In the genomic region with DNA sequence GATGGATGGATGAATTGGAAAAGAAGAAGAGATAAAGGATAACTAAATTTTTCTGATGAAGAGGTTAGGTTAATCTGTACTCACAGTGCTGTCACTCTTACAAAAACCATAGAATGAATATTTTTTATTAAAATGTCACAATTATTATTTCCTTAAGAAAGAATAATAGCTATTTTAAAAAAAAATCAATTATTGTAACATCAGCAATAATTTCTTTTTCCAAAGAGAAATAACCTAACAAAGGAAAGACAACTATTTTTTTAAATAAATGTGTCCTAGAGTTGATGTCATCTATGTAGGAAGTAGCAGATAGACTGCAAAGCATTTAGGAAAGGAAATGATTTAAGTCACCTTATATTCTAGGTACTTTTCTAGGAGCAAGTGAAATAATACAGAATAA, we compare ENCODE assay signal across 2 cellular contexts.
TF ChIP-seq lines count a peak whose summit lies in the region.

No MANE protein-coding gene starts in this region.

TF ChIP-seq in HepG2, 621 proteins besides CTCF, POLR2A, EP300 and RAD21:
- TF ChIP-seq TBX3 (IDR thresholded peaks at IDR 0.05; ENCODE audit: borderline replicate concordance) (no peak), ZNF782 (CRISPR knock-in tag; IDR thresholded peaks at IDR 0.05; ENCODE audit: borderline replicate concordance) (no peak), IKZF4 (CRISPR knock-in tag; IDR thresholded peaks at IDR 0.05; ENCODE audit: borderline replicate concordance, low read depth, not compliant biosample characterization) (no peak), HMGA1 (CRISPR knock-in tag; conservative IDR thresholded peaks at IDR 0.05) (no peak), PHB2 (IDR thresholded peaks at IDR 0.05; ENCODE audit: partially characterized antibody) (no peak), HDAC1 (CRISPR knock-in tag; IDR thresholded peaks at IDR 0.05) (no peak), MAF1 (CRISPR knock-in tag; IDR thresholded peaks at IDR 0.05; ENCODE audit: borderline replicate concordance) (no peak), ZNF792 (CRISPR knock-in tag; IDR thresholded peaks at IDR 0.05) (no peak), STAG1 (CRISPR knock-in tag; IDR thresholded peaks at IDR 0.05) (no peak), HIVEP1 (CRISPR knock-in tag; IDR thresholded peaks at IDR 0.05) (no peak), MAFK (conservative IDR thresholded peaks at IDR 0.05 in 1 of 2, IDR thresholded peaks at IDR 0.05 in 1 of 2; ENCODE audit: low read length in 2 of 2) (peak; percentile 40 to 69; a peak in 3 of 4 replicates), MAFF (IDR thresholded peaks at IDR 0.05; ENCODE audit: low read depth, low read length) (peak; percentile 47; the same call in 1 of the 2 replicates), MEIS1 (CRISPR knock-in tag; IDR thresholded peaks at IDR 0.05; ENCODE audit: borderline replicate concordance) (no peak), POLR2G (IDR thresholded peaks at IDR 0.05; ENCODE audit: low read depth, low read length) (no peak), CHD2 (IDR thresholded peaks at IDR 0.05; ENCODE audit: low read depth, low read length) (no peak), ZNF572 (CRISPR knock-in tag; IDR thresholded peaks at IDR 0.05) (no peak), ZNF761 (CRISPR knock-in tag; conservative IDR thresholded peaks at IDR 0.05) (no peak)

TF ChIP-seq in K562, 482 proteins besides CTCF, POLR2A, EP300 and RAD21:
- TF ChIP-seq C11orf30 (IDR thresholded peaks at IDR 0.05; ENCODE audit: low read depth) (peak; percentile 68; the same call in 1 of the 2 replicates), MAFF (IDR thresholded peaks at IDR 0.05; ENCODE audit: low read length) (peak; percentile 34; the same call in 1 of the 2 replicates), MAFK (IDR thresholded peaks at IDR 0.05; ENCODE audit: low read length) (peak; percentile 9; the same call in 1 of the 2 replicates), ZNF316 (IDR thresholded peaks at IDR 0.05) (peak; percentile 89), L3MBTL2 (IDR thresholded peaks at IDR 0.05) (no peak), MAFG (tag; conservative IDR thresholded peaks at IDR 0.05) (peak; percentile 51; the same call in 1 of the 2 replicates)
